Comparison of ENCODE assay signal across 1 cellular context in the genomic region with DNA sequence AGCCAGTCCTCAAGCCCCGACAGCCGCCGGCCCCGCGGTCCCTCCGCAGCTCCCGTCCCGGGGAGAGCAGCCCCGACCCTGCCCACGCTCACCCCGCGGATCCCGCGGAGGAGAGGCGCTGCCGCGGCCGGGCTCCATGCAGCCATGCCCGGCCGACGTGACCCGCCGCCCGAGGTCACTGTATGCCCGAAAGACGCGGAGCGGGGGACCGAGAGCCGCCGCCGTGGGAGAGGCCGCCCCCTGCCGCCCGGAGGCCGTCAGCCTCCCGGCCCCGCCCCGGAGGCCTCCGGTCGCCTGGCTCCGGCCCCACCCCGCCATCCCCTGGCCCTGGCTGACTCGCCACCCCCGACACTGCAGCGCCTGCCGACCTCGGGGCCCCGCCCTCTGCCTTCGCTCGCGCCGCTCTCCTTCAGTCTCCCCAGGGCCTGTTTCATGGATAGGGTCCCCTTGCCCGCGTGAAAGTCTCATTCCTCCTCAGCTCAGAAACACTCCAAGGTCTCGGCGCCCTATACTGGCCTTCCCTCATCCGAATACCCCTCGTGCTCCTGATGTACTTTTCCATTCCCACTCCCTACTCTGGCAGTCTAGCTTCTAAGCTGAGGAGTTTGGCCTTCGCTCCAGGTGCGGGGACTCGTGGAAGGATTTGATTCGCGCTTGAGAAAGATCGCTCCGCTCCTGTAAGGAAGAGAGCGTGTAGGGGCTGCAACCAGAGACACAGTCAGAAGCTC.
TF ChIP-seq lines count a peak whose summit lies in the region.

TSS of gene BOLA3 (minus strand) at position 184 of the 728 bp plus-strand sequence. CDS start at position 146, 38 bp downstream.

TF ChIP-seq in H1, 55 proteins besides CTCF, POLR2A, EP300 and RAD21 (continued from another document):
- TF ChIP-seq RBBP5 (IDR thresholded peaks at IDR 0.05; ENCODE audit: borderline replicate concordance, low read depth, low read length) (peak; percentile 55; the same call in 1 of the 2 replicates), JUN (IDR thresholded peaks at IDR 0.05; ENCODE audit: low read depth, low read length) (no peak), TAF7 (optimal IDR thresholded peaks at IDR 0.05; ENCODE audit: borderline replicate concordance, low read depth, low read length) (peak; percentile 63), SIN3A (conservative IDR thresholded peaks at IDR 0.05 in 1 of 2, IDR thresholded peaks at IDR 0.05 in 1 of 2; ENCODE audit: low read depth in 1 of 2, low read length in 2 of 2) (peak in 1 of 2 experiments; percentile 40; a peak in 2 of 4 replicates), SUZ12 (IDR thresholded peaks at IDR 0.05; ENCODE audit: low read length) (no peak), POLR2AphosphoS5 (IDR thresholded peaks at IDR 0.05; ENCODE audit: low read depth, low read length) (peak; percentile 45), CREB1 (IDR thresholded peaks at IDR 0.05) (no peak; the same call in 1 of the 2 replicates), PHF8 (conservative IDR thresholded peaks at IDR 0.05; ENCODE audit: low read depth, low read length) (peak; percentile 98), YY1 (IDR thresholded peaks at IDR 0.05; ENCODE audit: low read depth, low read length) (peak; percentile 70; the same call in 1 of the 2 replicates), RNF2 (IDR thresholded peaks at IDR 0.05; ENCODE audit: borderline replicate concordance, low read depth, low read length, missing control alignments, poor library complexity, severe bottlenecking) (no peak), ATF2 (IDR thresholded peaks at IDR 0.05; ENCODE audit: low read length) (no peak), CBX8 (IDR thresholded peaks at IDR 0.05; ENCODE audit: borderline replicate concordance, low read depth, low read length) (no peak), FOSL1 (IDR thresholded peaks at IDR 0.05; ENCODE audit: insufficient read depth, low read depth, low read length) (no peak), SP2 (IDR thresholded peaks at IDR 0.05; ENCODE audit: low read length) (peak; percentile 13; the same call in 1 of the 2 replicates), CTBP2 (IDR thresholded peaks at IDR 0.05; ENCODE audit: borderline replicate concordance, insufficient read depth, insufficient read length, low read length) (peak; percentile 66), ASH2L (IDR thresholded peaks at IDR 0.05; ENCODE audit: low read length) (peak; percentile 89), HDAC6 (IDR thresholded peaks at IDR 0.05; ENCODE audit: low read depth, low read length) (no peak), KDM4A (IDR thresholded peaks at IDR 0.05; ENCODE audit: low read depth, low read length, severe bottlenecking) (peak; percentile 79), HDAC2 (IDR thresholded peaks at IDR 0.05; ENCODE audit: borderline replicate concordance in 1 of 2, low read depth in 2 of 2, low read length in 2 of 2) (peak in 1 of 2 experiments; percentile 59; a peak in 1 of 4 replicates), BRCA1 (IDR thresholded peaks at IDR 0.05; ENCODE audit: low read depth, low read length) (no peak), TEAD4 (IDR thresholded peaks at IDR 0.05; ENCODE audit: low read depth, low read length) (no peak), KDM1A (IDR thresholded peaks at IDR 0.05; ENCODE audit: borderline replicate concordance, low read length) (no peak), KDM5A (IDR thresholded peaks at IDR 0.05; ENCODE audit: low read length) (no peak), TBP (IDR thresholded peaks at IDR 0.05; ENCODE audit: low read depth, low read length) (peak; percentile 46; the same call in 1 of the 2 replicates), EGR1 (IDR thresholded peaks at IDR 0.05; ENCODE audit: borderline replicate concordance, low read depth, low read length) (peak; percentile 62), CEBPB (IDR thresholded peaks at IDR 0.05; ENCODE audit: low read depth, low read length) (no peak), JUND (IDR thresholded peaks at IDR 0.05; ENCODE audit: low read length) (no peak), RXRA (IDR thresholded peaks at IDR 0.05; ENCODE audit: insufficient read depth, low read depth, low read length) (0 out of 2 replicates have a peak, but pooled peaks have one; percentile 58)
- TF ChIP-seq, protein P1, sequence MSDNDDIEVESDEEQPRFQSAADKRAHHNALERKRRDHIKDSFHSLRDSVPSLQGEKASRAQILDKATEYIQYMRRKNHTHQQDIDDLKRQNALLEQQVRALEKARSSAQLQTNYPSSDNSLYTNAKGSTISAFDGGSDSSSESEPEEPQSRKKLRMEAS (IDR thresholded peaks at IDR 0.05) = peak; percentile 26; the same call in 1 of the 2 replicates
- TF ChIP-seq, protein P2, sequence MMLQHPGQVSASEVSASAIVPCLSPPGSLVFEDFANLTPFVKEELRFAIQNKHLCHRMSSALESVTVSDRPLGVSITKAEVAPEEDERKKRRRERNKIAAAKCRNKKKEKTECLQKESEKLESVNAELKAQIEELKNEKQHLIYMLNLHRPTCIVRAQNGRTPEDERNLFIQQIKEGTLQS (IDR thresholded peaks at IDR 0.05; ENCODE audit: insufficient read depth, low read depth, low read length) = no peak
